ENCODE assay signal across 24 cellular contexts in genomic region chr14:101353422-101353821, GRCh38.
"Had no signal": no experiment of that assay in that cellular context is flagged by ENCODE, and none has a peak within 500 bp of the region (broad histone marks: within the 10 kb centered on the region; RNA-seq: fewer than 3 reads in every experiment).

No MANE protein-coding gene starts in this region.

- H3K27me3 ChIP-seq: colonic mucosa, esophagus squamous epithelium, neutrophil, pancreas, right lobe of liver, stomach, testis, tibial artery had no signal

- H3K9me3 ChIP-seq: colonic mucosa, neutrophil, pancreas, right lobe of liver, testis had no signal

- H3K36me3 ChIP-seq: colonic mucosa, esophagus squamous epithelium, heart right ventricle, neutrophil, pancreas, right lobe of liver, stomach, tibial artery had no signal

- H3K27ac ChIP-seq: colonic mucosa, esophagus squamous epithelium, heart right ventricle, neutrophil, pancreas, right lobe of liver, stomach, testis, tibial artery had no signal

- H3K4me1 ChIP-seq: colonic mucosa, heart right ventricle, pancreas, tibial artery had no signal

- DNase-seq: colonic mucosa; dermis blood vessel endothelial cell; effector memory CD4-positive, alpha-beta T cell; esophagus squamous epithelium; foreskin melanocyte; glutamatergic neuron; heart right ventricle; immature natural killer cell; kidney glomerular epithelial cell; left colon; naive B cell; pancreas; right lobe of liver; small intestine; stimulated activated CD4-positive, alpha-beta T cell treated with anti-CD3 and anti-CD28 coated beads, Interleukin-15, amount 100 ng/mL, for 24 hours; stimulated activated CD4-positive, alpha-beta T cell treated with anti-CD3 and anti-CD28 coated beads, Interleukin-2, amount 100 ng/mL, for 48 hours; stimulated activated naive CD4-positive, alpha-beta T cell treated with Interleukin-2 at 50 U/mL for 16 hours; stomach; testis; tibial artery had no signal

- H3K4me3 ChIP-seq: colonic mucosa, esophagus squamous epithelium, heart right ventricle, lung, pancreas, right lobe of liver, stomach, testis, tibial artery had no signal

- ATAC-seq: heart right ventricle; left colon; natural killer cell treated with Interleukin-12 subunit alpha and Interleukin-12 subunit beta and Interleukin-15 and Interleukin-18, amount 100 ng/mL, for 72 hours; pancreas; stimulated activated effector memory CD8-positive, alpha-beta T cell treated with anti-CD3 and anti-CD28 coated beads, Interleukin-12 subunit alpha, Interleukin-12 subunit beta, amount 100 ng/mL, for 72 hours had no signal
